12 cellular contexts compared by ENCODE assay signal in the genomic region with DNA sequence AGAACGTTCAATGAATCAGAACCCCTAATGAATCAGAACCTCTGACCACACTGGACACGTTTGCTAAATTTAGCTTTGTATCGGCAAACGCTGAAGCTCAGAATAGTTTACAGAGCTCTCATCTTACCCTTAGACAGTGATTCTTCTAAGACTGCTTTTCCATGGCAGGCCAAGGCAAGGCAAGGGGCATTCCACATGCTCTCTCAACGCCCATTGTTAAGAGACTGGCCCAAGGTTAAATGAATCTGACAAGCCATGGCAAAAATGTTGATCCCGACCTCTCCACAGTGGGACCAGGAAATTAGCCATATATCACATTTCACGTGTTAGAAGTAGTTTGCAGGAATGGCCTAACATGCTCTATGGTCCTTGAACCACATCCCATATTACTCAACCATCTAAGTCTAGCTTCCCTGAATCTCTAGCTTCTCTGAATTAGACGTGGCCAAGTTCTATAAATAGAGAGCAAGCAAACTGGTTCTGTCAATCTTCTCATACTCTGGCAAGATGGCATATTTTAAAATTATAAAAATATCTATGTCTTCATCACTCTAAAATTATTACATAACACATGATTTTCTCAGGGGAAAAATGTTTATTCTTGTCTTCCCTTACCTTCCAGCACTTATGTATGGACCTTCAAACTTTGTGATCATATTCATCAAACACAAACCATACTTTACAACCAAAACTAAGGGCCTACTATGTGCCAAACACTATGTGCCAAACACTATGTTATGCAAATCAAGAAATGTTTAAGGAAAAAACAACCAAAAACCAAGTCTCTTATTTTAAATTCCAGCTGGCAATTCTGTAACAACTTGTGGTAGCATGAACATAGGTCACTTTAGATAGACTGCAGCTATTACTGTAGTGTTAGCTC. TPM values are rescaled to one million over a fixed set of nuclear protein-coding genes. Genes with fewer than 3 reads are reported as not detected.
DNase-seq lines count a peak whose midpoint lies in the region; ATAC-seq, FAIRE-seq and TF ChIP-seq lines count a peak whose summit lies in the region.
"Had no signal": no experiment of that assay in that cellular context is flagged by ENCODE, and none has a peak within 500 bp of the region (broad histone marks: within the 10 kb centered on the region; RNA-seq: fewer than 3 reads in every experiment).

No MANE protein-coding gene starts in this region.

- peaks cover 4% of the 10 kb centered on the region for H3F3A ChIP-seq in SK-N-SH (replicated peaks; ENCODE audit: insufficient read depth)

- H3K4me2 ChIP-seq in SK-N-SH, result no peak overlapping the region

- POLR2A ChIA-PET in SK-N-SH (lab: Yijun Ruan, JAX), result interaction anchor here (0.5 to 0.6 kb wide), 3 partner anchors 11 to 115 kb away, joined by 4 to 6 read pairs (median 4); no protein-coding TSS in a partner anchor

- intact Hi-C loops in sciatic nerve (cut with DNase I), result no loop called here

- TF ChIP-seq POLR2A in GM12891 (IDR thresholded peaks at IDR 0.05; ENCODE audit: low read depth, low read length), result no peak

- H3K27me3 ChIP-seq in SK-N-SH (ENCODE audit: insufficient read depth) (no peaks in the 10 kb centered on the region), HAP-1 (ENCODE audit: low read depth) (no peaks in the 10 kb centered on the region)

- CTCF ChIA-PET in SK-N-SH (lab: Yijun Ruan, JAX), result interaction anchor here (1.3 kb wide), 2 partner anchors 12 to 233 kb away, joined by 4 to 9 read pairs; no protein-coding TSS in a partner anchor

- peaks cover 0 to 17% of the 10 kb centered on the region in 2 experiments; a peak in 2 of 4 replicates for H3K4me1 ChIP-seq in SK-N-SH (ENCODE audit: control insufficient read depth in 1 of 2, insufficient read depth in 2 of 2, low read depth in 1 of 2, low read length in 1 of 2)
- peaks cover 11% of the 10 kb centered on the region for H3K4me1 ChIP-seq in HAP-1

- H3K9ac ChIP-seq in SK-N-SH, result no peak overlapping the region

- ATAC-seq in sciatic nerve (peak; percentile 4), GM19455 (IDR thresholded peaks at IDR 0.05; ENCODE audit: unreplicated experiment) (no peak)
- ATAC-seq: esophagus mucosa had no signal

- in situ Hi-C loops in HAP-1 (cut with MboI; ENCODE audit: low sequenced_read_pairs), result no loop called here

- DNase-seq in GM12891 (ENCODE audit: insufficient read length, low spot score), result no peak
- no peak for DNase-seq in SK-N-SH
- no peak for DNase-seq in coronary artery (ENCODE audit: low spot score)
- DNase-seq in sciatic nerve (ENCODE audit: low spot score), result no peak
- DNase-seq in HAP-1 (ENCODE audit: low spot score in 2 of 2), result no peak
- no peak for DNase-seq in NCI-H82 treated with DMSO at 0.1 percent for 48 hours (lab: John Stamatoyannopoulos, UW; ENCODE audit: unreplicated experiment)
- DNase-seq in activated CD4-positive, CD25-positive, alpha-beta regulatory T cell (lab: John Stamatoyannopoulos, UW), result no peak
- DNase-seq: activated CD4-positive, alpha-beta T cell treated with anti-CD3 and anti-CD28 coated beads, Interleukin-2, amount 10 ng/mL, durations not matched to agents 24 days and 14 days; cerebellar nuclear complex; KG1 had no signal

- TF ChIP-seq RAD21 in SK-N-SH (IDR thresholded peaks at IDR 0.05; ENCODE audit: low read length), result no peak

- no peak for TF ChIP-seq EP300 in SK-N-SH (IDR thresholded peaks at IDR 0.05; ENCODE audit: borderline replicate concordance in 1 of 2, low read depth in 1 of 2, low read length in 1 of 2)

- no peak overlapping the region for H2AFZ ChIP-seq in SK-N-SH (ENCODE audit: low read depth)

- TF ChIP-seq CTCF in SK-N-SH (IDR thresholded peaks at IDR 0.05) (no peak), coronary artery (IDR thresholded peaks at IDR 0.05) (no peak)

- FAIRE-seq in GM12891 (lab: Jason Lieb, UNC), result no peak

- H3K9me2 ChIP-seq in SK-N-SH, result no peaks in the 10 kb centered on the region

- peaks cover 27 to 51% of the 10 kb centered on the region in 2 experiments for H3K36me3 ChIP-seq in SK-N-SH (replicated peaks in 1 of 2; ENCODE audit: control insufficient read depth in 1 of 2, insufficient read depth in 2 of 2, low read length in 1 of 2)
- H3K36me3 ChIP-seq in HAP-1 (replicated peaks), result peaks cover 37% of the 10 kb centered on the region

- no peaks in the 10 kb centered on the region for H3K9me3 ChIP-seq in SK-N-SH
- no peaks in the 10 kb centered on the region for H3K9me3 ChIP-seq in HAP-1

- H3K27ac ChIP-seq in SK-N-SH (ENCODE audit: low read depth in 2 of 2, low read length in 1 of 2) (peak overlapping the region; percentile 1 to 64; a peak in 3 of 4 replicates), coronary artery (peak overlapping the region; percentile 50 to 67)

- H3K4me3 ChIP-seq in SK-N-SH (ENCODE audit: low read depth in 2 of 2, low read length in 1 of 2), result no peak overlapping the region
- no peak overlapping the region for H3K4me3 ChIP-seq in coronary artery
- H3K4me3 ChIP-seq in HAP-1, result no peak overlapping the region

- WGBS in SK-N-SH (ENCODE audit: low lambda C conversion rate), result 71% methylated on average over 8 of the region's 8 CpGs

- H3K79me2 ChIP-seq in SK-N-SH (ENCODE audit: insufficient read depth), result no peaks in the 10 kb centered on the region

- H4K20me1 ChIP-seq in SK-N-SH (ENCODE audit: insufficient read depth), result no peaks in the 10 kb centered on the region

TF ChIP-seq in GM12891, 5 proteins besides CTCF, POLR2A, EP300 and RAD21:
- TF ChIP-seq POLR2AphosphoS5 (IDR thresholded peaks at IDR 0.05; ENCODE audit: low read depth, low read length), result 0 out of 2 replicates have a peak, but pooled peaks have one; percentile 13
- no peak for TF ChIP-seq SPI1 (IDR thresholded peaks at IDR 0.05; ENCODE audit: low read depth, low read length)

TF ChIP-seq in SK-N-SH, 30 proteins besides CTCF, POLR2A, EP300 and RAD21:
- TF ChIP-seq YY1 (IDR thresholded peaks at IDR 0.05; ENCODE audit: low read depth), result no peak
- no peak for TF ChIP-seq MXI1 (IDR thresholded peaks at IDR 0.05; ENCODE audit: low read depth, low read length)
- TF ChIP-seq, protein P1, sequence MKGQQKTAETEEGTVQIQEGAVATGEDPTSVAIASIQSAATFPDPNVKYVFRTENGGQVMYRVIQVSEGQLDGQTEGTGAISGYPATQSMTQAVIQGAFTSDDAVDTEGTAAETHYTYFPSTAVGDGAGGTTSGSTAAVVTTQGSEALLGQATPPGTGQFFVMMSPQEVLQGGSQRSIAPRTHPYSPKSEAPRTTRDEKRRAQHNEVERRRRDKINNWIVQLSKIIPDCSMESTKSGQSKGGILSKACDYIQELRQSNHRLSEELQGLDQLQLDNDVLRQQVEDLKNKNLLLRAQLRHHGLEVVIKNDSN (IDR thresholded peaks at IDR 0.05; ENCODE audit: borderline replicate concordance, low read depth), result no peak
- no peak for TF ChIP-seq JUND (IDR thresholded peaks at IDR 0.05)
- TF ChIP-seq FOXM1 (IDR thresholded peaks at IDR 0.05; ENCODE audit: low read depth), result no peak
- TF ChIP-seq, protein P2, sequence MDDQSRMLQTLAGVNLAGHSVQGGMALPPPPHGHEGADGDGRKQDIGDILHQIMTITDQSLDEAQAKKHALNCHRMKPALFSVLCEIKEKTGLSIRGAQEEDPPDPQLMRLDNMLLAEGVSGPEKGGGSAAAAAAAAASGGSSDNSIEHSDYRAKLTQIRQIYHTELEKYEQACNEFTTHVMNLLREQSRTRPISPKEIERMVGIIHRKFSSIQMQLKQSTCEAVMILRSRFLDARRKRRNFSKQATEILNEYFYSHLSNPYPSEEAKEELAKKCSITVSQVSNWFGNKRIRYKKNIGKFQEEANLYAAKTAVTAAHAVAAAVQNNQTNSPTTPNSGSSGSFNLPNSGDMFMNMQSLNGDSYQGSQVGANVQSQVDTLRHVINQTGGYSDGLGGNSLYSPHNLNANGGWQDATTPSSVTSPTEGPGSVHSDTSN (IDR thresholded peaks at IDR 0.05), result no peak
- no peak for TF ChIP-seq RFX5 (IDR thresholded peaks at IDR 0.05; ENCODE audit: low read length)
- TF ChIP-seq TAF1 (IDR thresholded peaks at IDR 0.05; ENCODE audit: borderline replicate concordance, low read depth, low read length), result no peak

RNA-seq across cellular contexts. Expression of a gene that starts 54.3 kb away (rescaled TPM):
- 22.5 TPM for polyA plus RNA-seq in GM12891 (2012; ENCODE audit: low read depth, missing spikeins)
- 24.9 and 32.8 TPM in 2 replicates for polyA plus RNA-seq in SK-N-SH (2012; rRNA removed)
- 37.6 and 42.0 TPM in 2 replicates for polyA plus RNA-seq in SK-N-SH (2012; cell fraction: cytosol; rRNA removed)
- polyA plus RNA-seq in SK-N-SH (2012; cell fraction: nucleus; rRNA removed), result 11.2 and 15.6 TPM in 2 replicates
- total RNA-seq in sciatic nerve, result 23.2 TPM

RNA-seq across cellular contexts. Expression of a gene that starts 54.5 kb away (rescaled TPM):
- polyA plus RNA-seq in GM12891 (2012; ENCODE audit: low read depth, missing spikeins), result 1.7 TPM
- polyA plus RNA-seq in SK-N-SH (2012; rRNA removed), result 0.81 and 1.0 TPM in 2 replicates
- 1.0 and 1.5 TPM in 2 replicates for polyA plus RNA-seq in SK-N-SH (2012; cell fraction: cytosol; rRNA removed)
- 0.63 and 1.5 TPM in 2 replicates for polyA plus RNA-seq in SK-N-SH (2012; cell fraction: nucleus; rRNA removed)
- 2.1 TPM for total RNA-seq in sciatic nerve
